Comparison of ENCODE assay signal across 8 cellular contexts in genomic region chrX:153926594-153926862, GRCh38. TPM values are rescaled to one million over a fixed set of nuclear protein-coding genes. Genes with fewer than 3 reads are reported as not detected.
DNase-seq lines count a peak whose midpoint lies in the region; ATAC-seq and TF ChIP-seq lines count a peak whose summit lies in the region.

No MANE protein-coding gene starts in this region.

- H3K4me3 Mint-ChIP-seq in CD4-positive, alpha-beta T cell = peak overlapping the region; percentile 93
- peak overlapping the region; percentile 85 for H3K4me3 Mint-ChIP-seq in natural killer cell

- peak overlapping the region; percentile 97 for H3K27ac ChIP-seq in CD4-positive, alpha-beta T cell (ENCODE audit: low read depth, low read length)
- peak overlapping the region; percentile 80 for H3K27ac ChIP-seq in caudate nucleus (ENCODE audit: low read depth, low read length)

- no peak for ATAC-seq in CD4-positive, alpha-beta T cell (ENCODE audit: poor library complexity)
- ATAC-seq in HG03571 (IDR thresholded peaks at IDR 0.05; ENCODE audit: unreplicated experiment) (peak; percentile 4), natural killer cell (peak in 2 of 3 donors; percentile 0 to 1)

- H3K27ac Mint-ChIP-seq in CD4-positive, alpha-beta T cell = peak overlapping the region; percentile 99
- peak overlapping the region; percentile 91 to 96 for H3K27ac Mint-ChIP-seq in natural killer cell

- CTCF ChIA-PET in CD4-positive, alpha-beta T cell (lab: Charles Lee) = interaction anchor here (0.9 to 8.3 kb wide), 3 partner anchors 10 to 21 kb away, joined by 3 to 101 read pairs (median 3); no protein-coding TSS in a partner anchor

- H3K36me3 Mint-ChIP-seq in CD4-positive, alpha-beta T cell (ENCODE audit: low read depth) = peaks cover 57% of the 10 kb centered on the region
- no peaks in the 10 kb centered on the region for H3K36me3 Mint-ChIP-seq in natural killer cell

- no peaks in the 10 kb centered on the region for H3K9me3 Mint-ChIP-seq in CD4-positive, alpha-beta T cell
- H3K9me3 Mint-ChIP-seq in natural killer cell = no peaks in the 10 kb centered on the region

- no peak for TF ChIP-seq CTCF in CD4-positive, alpha-beta T cell (IDR thresholded peaks at IDR 0.05)
- TF ChIP-seq CTCF in natural killer cell (IDR thresholded peaks at IDR 0.05) = no peak

- DNase-seq in CD4-positive, alpha-beta T cell = no peak
- peak in 1 of 61 donors; percentile 3 for DNase-seq in caudate nucleus (lab: John Stamatoyannopoulos, UW)
- DNase-seq in natural killer cell = peak; percentile 29
- DNase-seq in NCI-H1930 (lab: John Stamatoyannopoulos, UW) = no peak
- no peak for DNase-seq in NCI-H187 (lab: John Stamatoyannopoulos, UW)
- DNase-seq in putamen (ENCODE audit: low spot score) = no peak
- no peak for DNase-seq in OCI-M1 (lab: John Stamatoyannopoulos, UW)

- no peaks in the 10 kb centered on the region for H3K27me3 ChIP-seq in CD4-positive, alpha-beta T cell (ENCODE audit: control insufficient read depth, insufficient read depth, low read length)

- POLR2A ChIA-PET in CD4-positive, alpha-beta T cell (lab: Charles Lee) = interaction anchor here (0.9 to 7.2 kb wide), 18 partner anchors 9 to 621 kb away, joined by 3 to 196 read pairs (median 6); partner anchors contain the start of genes AVPR2, HCFC1, IDH3G and IKBKG

- intact Hi-C loops in CD4-positive, alpha-beta T cell (cut with DNase I, micrococcal nuclease) = loop anchor here in 1 of 2 experiments (2.0 kb wide), 1 partner anchor 132 kb away; the partner anchor contains the start of genes IDH3G and SSR4
- intact Hi-C loops in natural killer cell (cut with micrococcal nuclease) = loop anchor here (2.0 to 10.0 kb wide), 3 partner anchors 20 to 168 kb away; partner anchors contain the start of gene MECP2

- H3K9me3 ChIP-seq in CD4-positive, alpha-beta T cell (ENCODE audit: control insufficient read depth, low read length) = no peaks in the 10 kb centered on the region

- H3K4me1 Mint-ChIP-seq in CD4-positive, alpha-beta T cell (ENCODE audit: low read depth) = peaks cover 47% of the 10 kb centered on the region
- H3K4me1 Mint-ChIP-seq in natural killer cell = peaks cover 38 to 59% of the 10 kb centered on the region in 2 donors

- H3K27me3 Mint-ChIP-seq in CD4-positive, alpha-beta T cell = no peaks in the 10 kb centered on the region
- no peaks in the 10 kb centered on the region for H3K27me3 Mint-ChIP-seq in natural killer cell (ENCODE audit: low read depth in 2 of 2)

RNA-seq across cellular contexts. Expression of gene ARHGAP4, which starts 0.5 kb away (rescaled TPM):
- total RNA-seq in CD4-positive, alpha-beta T cell = 100 to 1,000 TPM; 456 to 463 TPM
- 100 to 1,000 TPM; 352 to 398 (median 384) TPM for total RNA-seq in natural killer cell

RNA-seq across cellular contexts. Expression of gene NAA10, which starts 8.3 kb away (rescaled TPM):
- total RNA-seq in CD4-positive, alpha-beta T cell = 10 to 100 TPM; 41.5 to 42.0 TPM
- 10 to 100 TPM; 63.4 to 82.3 (median 73.1) TPM for total RNA-seq in natural killer cell

RNA-seq across cellular contexts. Expression of gene RENBP, which starts 17.9 kb away (rescaled TPM):
- 1 to 10 TPM; 8.6 to 9.3 TPM for total RNA-seq in CD4-positive, alpha-beta T cell
- 10 to 100 TPM; 14.3 to 17.1 (median 15.2) TPM for total RNA-seq in natural killer cell

RNA-seq across cellular contexts. Expression of gene AVPR2, which starts 22.1 kb away (rescaled TPM):
- total RNA-seq in CD4-positive, alpha-beta T cell = not detected
- not detected for total RNA-seq in natural killer cell

RNA-seq across cellular contexts. Expression of gene L1CAM, which starts 40.6 kb away (rescaled TPM):
- total RNA-seq in CD4-positive, alpha-beta T cell = 1 to 10 TPM in 1 of 2 experiments, under 1 TPM in 1; 0.89 to 1.2 TPM
- under 1 TPM in 2 of 3 donors, not detected in 1; 0.23 to 0.98 TPM for total RNA-seq in natural killer cell
